Comparison of ENCODE assay signal across 11 cellular contexts in the genomic region with DNA sequence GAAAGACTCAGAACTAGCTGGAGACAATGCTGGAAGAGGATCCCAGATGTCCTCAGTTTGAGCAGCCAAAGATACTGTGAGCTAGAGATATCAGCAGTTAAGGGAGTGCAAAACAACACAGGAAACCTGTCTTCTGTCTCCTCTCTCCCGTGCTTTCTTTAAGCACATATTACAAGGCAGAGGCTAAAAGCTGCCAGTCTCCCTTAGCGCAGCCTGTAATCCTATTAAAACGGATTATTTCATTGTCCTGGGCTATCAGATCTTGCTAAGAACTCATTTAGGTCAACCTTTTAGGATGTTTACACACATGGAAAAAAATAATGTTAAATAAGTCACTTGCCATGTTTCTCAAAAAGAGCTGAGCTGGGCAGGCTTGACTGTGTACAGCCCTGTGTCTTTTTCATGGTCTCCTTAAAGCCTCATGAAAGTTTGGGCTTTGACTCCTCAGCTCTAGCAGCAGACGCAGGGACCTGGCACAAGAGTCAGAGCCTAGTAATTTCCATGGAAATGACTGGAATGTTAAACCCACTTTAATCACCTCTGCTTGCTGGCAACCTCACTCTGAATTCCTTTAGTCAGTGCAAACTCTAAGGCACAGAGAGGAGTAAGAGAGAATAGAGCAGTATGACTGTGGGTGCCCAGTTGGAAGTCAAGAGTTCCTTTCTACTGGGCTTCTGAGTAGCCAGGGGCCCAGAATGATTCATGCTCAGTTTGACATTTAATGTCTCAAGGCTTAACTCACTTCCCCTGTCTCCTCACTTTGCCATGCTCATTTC.
DNase-seq lines count a peak whose midpoint lies in the region; ATAC-seq, FAIRE-seq and TF ChIP-seq lines count a peak whose summit lies in the region.
"Had no signal": no experiment of that assay in that cellular context is flagged by ENCODE, and none has a peak within 500 bp of the region (broad histone marks: within the 10 kb centered on the region; RNA-seq: fewer than 3 reads in every experiment).

No MANE protein-coding gene starts in this region.

- H3K4me2 ChIP-seq in SK-N-SH (peak overlapping the region; percentile 42), endothelial cell of umbilical vein (ENCODE audit: insufficient read depth, low read length) (no peak overlapping the region)

- H3K9me3 ChIP-seq in SK-N-SH (no peaks in the 10 kb centered on the region), endothelial cell of umbilical vein (replicated peaks; ENCODE audit: control insufficient read depth, insufficient read depth, low read length) (no peaks in the 10 kb centered on the region)
- H3K9me3 ChIP-seq: gastrocnemius medialis had no signal

- TF ChIP-seq CTCF in HFFc6 (IDR thresholded peaks at IDR 0.05) (no peak), SK-N-SH (IDR thresholded peaks at IDR 0.05) (no peak), endothelial cell of umbilical vein (IDR thresholded peaks at IDR 0.05; ENCODE audit: extremely low read depth in 1 of 2, insufficient read depth in 1 of 2, low read depth in 1 of 2, low read length in 2 of 2) (no peak), GM10248 (IDR thresholded peaks at IDR 0.05; ENCODE audit: control extremely low read depth, extremely low read depth, low read depth, missing control alignments) (no peak)

- no peaks in the 10 kb centered on the region for H3K9me2 ChIP-seq in SK-N-SH

- H2AFZ ChIP-seq in SK-N-SH (ENCODE audit: low read depth) = peak overlapping the region; percentile 62; the same call in 1 of the 2 replicates
- no peak overlapping the region for H2AFZ ChIP-seq in endothelial cell of umbilical vein (ENCODE audit: low read depth, low read length)

- H3K4me3 Mint-ChIP-seq in HFFc6 = peak overlapping the region; percentile 29
- H3K4me3 Mint-ChIP-seq: activated CD4-positive, alpha-beta memory T cell treated with anti-CD3 and anti-CD28 coated beads, Interleukin-2, amount 10 ng/mL, durations not matched to agents 7 days and 5 days had no signal

- H3K9me1 ChIP-seq in endothelial cell of umbilical vein (replicated peaks; ENCODE audit: control insufficient read depth, extremely low read depth, insufficient read depth, low read length) = no peaks in the 10 kb centered on the region

- 32% methylated on average over 4 of the region's 4 CpGs for WGBS in SK-N-SH (ENCODE audit: low lambda C conversion rate)

- H3K4me3 ChIP-seq in SK-N-SH (ENCODE audit: low read depth in 2 of 2, low read length in 1 of 2) (no peak overlapping the region), endothelial cell of umbilical vein (replicated peaks in 1 of 3; ENCODE audit: insufficient read depth in 1 of 3, low read depth in 1 of 3, low read length in 3 of 3) (no peak overlapping the region)
- H3K4me3 ChIP-seq: gastrocnemius medialis had no signal

- H3K79me2 ChIP-seq in SK-N-SH (ENCODE audit: insufficient read depth) = no peaks in the 10 kb centered on the region
- H3K79me2 ChIP-seq in endothelial cell of umbilical vein (ENCODE audit: control insufficient read depth, insufficient read depth, low read length) = no peaks in the 10 kb centered on the region

- peak in 1 of 2 experiments; percentile 69; a peak in 1 of 4 replicates for TF ChIP-seq EP300 in SK-N-SH (IDR thresholded peaks at IDR 0.05; ENCODE audit: borderline replicate concordance in 1 of 2, low read depth in 1 of 2, low read length in 1 of 2)

- H3K27me3 ChIP-seq in SK-N-SH (ENCODE audit: insufficient read depth) (no peaks in the 10 kb centered on the region), endothelial cell of umbilical vein (ENCODE audit: control insufficient read depth in 2 of 2, insufficient read depth in 2 of 2, low read length in 2 of 2) (no peaks in the 10 kb centered on the region)
- H3K27me3 ChIP-seq: gastrocnemius medialis had no signal

- H4K20me1 ChIP-seq in SK-N-SH (ENCODE audit: insufficient read depth) (no peaks in the 10 kb centered on the region), endothelial cell of umbilical vein (replicated peaks; ENCODE audit: control insufficient read depth, extremely low read depth, insufficient read depth, low read length) (no peaks in the 10 kb centered on the region)

- DNase-seq in HFFc6 (peak; percentile 86), SK-N-SH (peak; percentile 28), endothelial cell of umbilical vein (ENCODE audit: low read depth, low spot score) (no peak), retina (peak; percentile 32), CD1c-positive myeloid dendritic cell (ENCODE audit: extremely low spot score) (no peak), cerebellar nuclear complex (lab: John Stamatoyannopoulos, UW) (no peak), GM10248 (ENCODE audit: extremely low spot score) (no peak)
- DNase-seq: activated CD4-positive, alpha-beta memory T cell treated with anti-CD3 and anti-CD28 coated beads, Interleukin-2, amount 10 ng/mL, durations not matched to agents 7 days and 5 days; gastrocnemius medialis; NCI-H2029 treated with DMSO at 0.1 percent for 48 hours had no signal

- H3K36me3 Mint-ChIP-seq in HFFc6 (ENCODE audit: low read depth) = no peaks in the 10 kb centered on the region

- FAIRE-seq in endothelial cell of umbilical vein (lab: Jason Lieb, UNC) = no peak

- H3K36me3 ChIP-seq in SK-N-SH (replicated peaks in 1 of 2; ENCODE audit: control insufficient read depth in 1 of 2, insufficient read depth in 2 of 2, low read length in 1 of 2) (no peaks in the 10 kb centered on the region), endothelial cell of umbilical vein (ENCODE audit: control insufficient read depth in 2 of 2, extremely low read depth in 1 of 2, insufficient read depth in 2 of 2, low read length in 2 of 2) (no peaks in the 10 kb centered on the region)
- H3K36me3 ChIP-seq: gastrocnemius medialis had no signal

- CTCF ChIA-PET in SK-N-SH (lab: Yijun Ruan, JAX) (no interaction called here), endothelial cell of umbilical vein (lab: Charles Lee) (interaction anchor here (1.0 to 1.8 kb wide), 3 partner anchors 10 to 11 kb away, joined by 3 to 5 read pairs (median 4); no protein-coding TSS in a partner anchor), GM10248 (lab: Yijun Ruan, JAX) (no interaction called here)

- peaks cover 11 to 30% of the 10 kb centered on the region in 2 experiments for H3K4me1 ChIP-seq in SK-N-SH (ENCODE audit: control insufficient read depth in 1 of 2, insufficient read depth in 2 of 2, low read depth in 1 of 2, low read length in 1 of 2)
- H3K4me1 ChIP-seq in endothelial cell of umbilical vein (ENCODE audit: control insufficient read depth, extremely low read depth, insufficient read depth, low read length) = peaks cover 5% of the 10 kb centered on the region
- H3K4me1 ChIP-seq: gastrocnemius medialis had no signal

- no peaks in the 10 kb centered on the region for H3K9me3 Mint-ChIP-seq in HFFc6

- H3F3A ChIP-seq in SK-N-SH (replicated peaks; ENCODE audit: insufficient read depth) = peaks cover 18% of the 10 kb centered on the region

- H3K27ac ChIP-seq in SK-N-SH (ENCODE audit: low read depth in 2 of 2, low read length in 1 of 2) (peak overlapping the region; percentile 47 to 68), endothelial cell of umbilical vein (ENCODE audit: insufficient read depth, low read depth, low read length) (no peak overlapping the region)
- H3K27ac ChIP-seq: gastrocnemius medialis had no signal

- no peaks in the 10 kb centered on the region for H3K27me3 Mint-ChIP-seq in HFFc6 (ENCODE audit: insufficient read depth)
- H3K27me3 Mint-ChIP-seq: activated CD4-positive, alpha-beta memory T cell treated with anti-CD3 and anti-CD28 coated beads, Interleukin-2, amount 10 ng/mL, durations not matched to agents 7 days and 5 days had no signal

- intact Hi-C loops in endothelial cell of umbilical vein (cut with micrococcal nuclease) = no loop called here

- TF ChIP-seq POLR2A in endothelial cell of umbilical vein (IDR thresholded peaks at IDR 0.05; ENCODE audit: low read depth, low read length) = no peak

- H3K4me1 Mint-ChIP-seq in HFFc6 (ENCODE audit: low read depth) = peaks cover 52% of the 10 kb centered on the region

- POLR2A ChIA-PET in SK-N-SH (lab: Yijun Ruan, JAX) (no interaction called here), endothelial cell of umbilical vein (lab: Charles Lee) (interaction anchor here (0.7 kb wide), 1 partner anchor 10 kb away, joined by 3 read pairs; no protein-coding TSS in a partner anchor), GM10248 (lab: Yijun Ruan, JAX) (no interaction called here)

- no peak for ATAC-seq in GM18867 (IDR thresholded peaks at IDR 0.05; ENCODE audit: unreplicated experiment)
- ATAC-seq: gastrocnemius medialis had no signal

- peak; percentile 1; the same call in 1 of the 2 replicates for TF ChIP-seq RAD21 in SK-N-SH (IDR thresholded peaks at IDR 0.05; ENCODE audit: low read length)

- peak overlapping the region; percentile 72 for H3K27ac Mint-ChIP-seq in HFFc6
- H3K27ac Mint-ChIP-seq: activated CD4-positive, alpha-beta memory T cell treated with anti-CD3 and anti-CD28 coated beads, Interleukin-2, amount 10 ng/mL, durations not matched to agents 7 days and 5 days had no signal

- BruUV-seq in endothelial cell of umbilical vein (replicated peaks; lab: Mats Ljungman, UMichigan) = no TSS peak

- peak overlapping the region; percentile 44 for H3K9ac ChIP-seq in SK-N-SH
- H3K9ac ChIP-seq in endothelial cell of umbilical vein (replicated peaks; ENCODE audit: extremely low read depth, insufficient read depth, low read length) = no peak overlapping the region

- dilution Hi-C loops in endothelial cell of umbilical vein (cut with MboI; ENCODE audit: extremely low pct_ligation_motif_present, low sequenced_read_pairs) = no loop called here

TF ChIP-seq in SK-N-SH, 30 proteins besides CTCF, POLR2A, EP300 and RAD21 (continues in another document):
- TF ChIP-seq POLR2AphosphoS5 (IDR thresholded peaks at IDR 0.05; ENCODE audit: low read depth, low read length) (no peak), JUND (IDR thresholded peaks at IDR 0.05) (peak; percentile 58), YY1 (IDR thresholded peaks at IDR 0.05; ENCODE audit: low read depth) (no peak)

TF ChIP-seq in endothelial cell of umbilical vein, 7 proteins besides CTCF, POLR2A, EP300 and RAD21:
- TF ChIP-seq EZH2 (IDR thresholded peaks at IDR 0.05; ENCODE audit: borderline replicate concordance, low read depth, low read length, severe bottlenecking) = no peak
- TF ChIP-seq GATA2 (IDR thresholded peaks at IDR 0.05; ENCODE audit: insufficient read depth, insufficient read length, low read depth, low read length) = no peak
- TF ChIP-seq MAX (IDR thresholded peaks at IDR 0.05; ENCODE audit: insufficient read depth, insufficient read length) = no peak
- TF ChIP-seq FOS (IDR thresholded peaks at IDR 0.05; ENCODE audit: borderline replicate concordance, insufficient read depth, low read length) = peak; percentile 57

Comparison
In these comparisons a context has a peak if more than half of its experiments do, and no peak if none do; other contexts are left out.
1. DNase-seq: peak in HFFc6 (single experiment), SK-N-SH (single experiment) and retina (single experiment); none in endothelial cell of umbilical vein (single experiment), CD1c-positive myeloid dendritic cell (single experiment), cerebellar nuclear complex (0 of 2) and GM10248 (single experiment).